16 cellular contexts compared by ENCODE assay signal in genomic region chr16:88993946-88994600, GRCh38. TPM values are rescaled to one million over a fixed set of nuclear protein-coding genes. Genes with fewer than 3 reads are reported as not detected.
DNase-seq lines count a peak whose midpoint lies in the region; ATAC-seq, FAIRE-seq and TF ChIP-seq lines count a peak whose summit lies in the region.
"Had no signal": no experiment of that assay in that cellular context is flagged by ENCODE, and none has a peak within 500 bp of the region (broad histone marks: within the 10 kb centered on the region; RNA-seq: fewer than 3 reads in every experiment).

No MANE protein-coding gene starts in this region.

- H3K27ac Mint-ChIP-seq in stimulated activated memory B cell treated with anti-CD40 and anti-IgM and Interleukin-4, amounts not matched to agents 10 μg/mL and 1 μg/mL and 100 μg/mL, for 72 hours, result peak overlapping the region; percentile 64
- H3K27ac Mint-ChIP-seq: CD4-positive, alpha-beta memory T cell had no signal

- 77 to 79% methylated on average over 19 of the region's 19 CpGs for WGBS in heart right ventricle, 2 donors
- 56% methylated on average over 16 of the region's 19 CpGs for WGBS in K562 (ENCODE audit: insufficient coverage, low coverage, missing lambda C conversion rate)

- no peak overlapping the region for H3K4me3 Mint-ChIP-seq in stimulated activated memory B cell treated with anti-CD40 and anti-IgM and Interleukin-4, amounts not matched to agents 10 μg/mL and 1 μg/mL and 100 μg/mL, for 72 hours
- H3K4me3 Mint-ChIP-seq: CD4-positive, alpha-beta memory T cell had no signal

- POLR2A ChIA-PET in K562 (lab: Yijun Ruan, JAX), result interaction anchor here (0.9 to 1.4 kb wide), 2 partner anchors 11 to 54 kb away, joined by 3 to 5 read pairs; no protein-coding TSS in a partner anchor

- in situ Hi-C loops in K562 (cut with MboI), result no loop called here

- H3K36me3 ChIP-seq in heart right ventricle (no peaks in the 10 kb centered on the region), KOPT-K1 (ENCODE audit: insufficient read depth, low read length) (no peaks in the 10 kb centered on the region), K562 (ENCODE audit: control insufficient read depth, insufficient read depth, low read length) (no peaks in the 10 kb centered on the region), H7 (replicated peaks; ENCODE audit: control insufficient read depth, insufficient read depth, low read length) (no peaks in the 10 kb centered on the region)

- CTCF ChIA-PET in K562 (lab: Yijun Ruan, JAX; ENCODE audit: low intra/inter-chr PET ratio), result no interaction called here

- no peak overlapping the region for H3K4me2 ChIP-seq in K562 (ENCODE audit: insufficient read depth, low read length)

- H3K4me1 Mint-ChIP-seq in stimulated activated memory B cell treated with anti-CD40 and anti-IgM and Interleukin-4, amounts not matched to agents 10 μg/mL and 1 μg/mL and 100 μg/mL, for 72 hours, result peaks cover 25% of the 10 kb centered on the region

- H3K27ac ChIP-seq in heart right ventricle, result no peak overlapping the region
- peak overlapping the region; percentile 99 for H3K27ac ChIP-seq in KOPT-K1 (ENCODE audit: low read depth, low read length, poor library complexity, severe bottlenecking)
- peak overlapping the region; percentile 62 for H3K27ac ChIP-seq in K562 (ENCODE audit: extremely low read depth, low read depth, low read length)
- H3K27ac ChIP-seq: 22Rv1, C4-2B had no signal

- H3K9me3 ChIP-seq in heart right ventricle, result peaks cover 0 to 24% (median 14%) of the 10 kb centered on the region in 11 donors
- H3K9me3 ChIP-seq in KOPT-K1 (ENCODE audit: insufficient read depth, low read length, poor library complexity, severe bottlenecking), result peaks cover 29% of the 10 kb centered on the region
- peaks cover 19% of the 10 kb centered on the region for H3K9me3 ChIP-seq in K562 (replicated peaks; ENCODE audit: control insufficient read depth, insufficient read depth, low read depth, low read length)

- peaks cover 4% of the 10 kb centered on the region for H3K9me1 ChIP-seq in K562 (ENCODE audit: control insufficient read depth, insufficient read depth, low read length)

- 0 out of 2 replicates have a peak overlapping the region, but pooled peaks have one; percentile 79 for H2AFZ ChIP-seq in K562 (ENCODE audit: low read depth, low read length)

- H3K4me3 ChIP-seq in heart right ventricle (no peak overlapping the region), K562 (no peak overlapping the region), H7 (ENCODE audit: insufficient read depth, low read depth, low read length) (no peak overlapping the region)

- TF ChIP-seq CTCF in heart right ventricle (IDR thresholded peaks at IDR 0.05) (no peak), K562 (IDR thresholded peaks at IDR 0.05 in 2 of 3, conservative IDR thresholded peaks at IDR 0.05 in 1 of 3; ENCODE audit: insufficient read depth in 2 of 3, low read depth in 1 of 3, low read length in 3 of 3) (no peak)

- no peaks in the 10 kb centered on the region for H3K36me3 Mint-ChIP-seq in stimulated activated memory B cell treated with anti-CD40 and anti-IgM and Interleukin-4, amounts not matched to agents 10 μg/mL and 1 μg/mL and 100 μg/mL, for 72 hours

- DNase-seq in Right ventricle myocardium inferior (ENCODE audit: missing footprints) (peak; percentile 30), heart right ventricle (no peak), K562 (ENCODE audit: extremely low read depth in 1 of 4, low spot score in 3 of 4) (peak in 1 of 4 experiments; percentile 49), H7 (no peak)
- DNase-seq in stimulated activated CD4-positive, alpha-beta T cell treated with anti-CD3 and anti-CD28 coated beads, Interleukin-4, amount 100 ng/mL, for 24 hours, result no peak
- DNase-seq: CD4-positive, alpha-beta memory T cell; COR-L47; DMS153 had no signal

- TF ChIP-seq RAD21 in K562 (CRISPR knock-in tag; conservative IDR thresholded peaks at IDR 0.05 in 1 of 2, IDR thresholded peaks at IDR 0.05 in 1 of 2), result no peak

- peaks cover 0 to 7% (median 0%) of the 10 kb centered on the region in 9 donors for H3K4me1 ChIP-seq in heart right ventricle
- H3K4me1 ChIP-seq in K562 (replicated peaks in 1 of 2; ENCODE audit: control insufficient read depth in 2 of 2, insufficient read depth in 2 of 2, low read length in 2 of 2), result peaks cover 51 to 80% of the 10 kb centered on the region in 2 experiments

- TF ChIP-seq EP300 in K562 (IDR thresholded peaks at IDR 0.05; ENCODE audit: low read length), result no peak

- FAIRE-seq in K562 (lab: Jason Lieb, UNC), result no peak
- FAIRE-seq: D721Med had no signal

- intact Hi-C loops in Right ventricle myocardium inferior (cut with DNase I), result no loop called here
- intact Hi-C loops in heart right ventricle (cut with DNase I), result no loop called here
- intact Hi-C loops in K562 (cut with micrococcal nuclease), result loop anchor here (5.0 kb wide), 1 partner anchor 98 kb away; the partner anchor contains the start of gene ACSF3

- no TSS peak for BruUV-seq in K562 (replicated peaks; lab: Mats Ljungman, UMichigan)

- H3K9ac ChIP-seq in K562 (ENCODE audit: insufficient read depth in 1 of 2, low read depth in 2 of 2, low read length in 2 of 2), result peak overlapping the region; percentile 46 to 83; a peak in 3 of 4 replicates

- no peaks in the 10 kb centered on the region for H3K27me3 Mint-ChIP-seq in stimulated activated memory B cell treated with anti-CD40 and anti-IgM and Interleukin-4, amounts not matched to agents 10 μg/mL and 1 μg/mL and 100 μg/mL, for 72 hours

- ATAC-seq in Right ventricle myocardium inferior (no peak), heart right ventricle (no peak), K562 (no peak), GM21786 (IDR thresholded peaks at IDR 0.05; ENCODE audit: unreplicated experiment) (no peak)
- ATAC-seq in stimulated activated memory B cell treated with anti-CD40 and anti-IgM and Interleukin-4, amounts not matched to agents 10 μg/mL and 1 μg/mL and 100 μg/mL, for 72 hours, result no peak

- H3K27me3 ChIP-seq in heart right ventricle (peaks cover 0 to 79% (median 65%) of the 10 kb centered on the region in 7 donors), K562 (ENCODE audit: control insufficient read depth in 2 of 2, insufficient read depth in 2 of 2, low read length in 2 of 2) (no peaks in the 10 kb centered on the region), H7 (ENCODE audit: control insufficient read depth, insufficient read depth, low read length) (no peaks in the 10 kb centered on the region)

- peaks cover 6% of the 10 kb centered on the region for H3K9me3 Mint-ChIP-seq in stimulated activated memory B cell treated with anti-CD40 and anti-IgM and Interleukin-4, amounts not matched to agents 10 μg/mL and 1 μg/mL and 100 μg/mL, for 72 hours

- peaks cover 8% of the 10 kb centered on the region; the same call in 2 of the 3 replicates for H3K79me2 ChIP-seq in K562 (ENCODE audit: control insufficient read depth, insufficient read depth, low read length)

- H4K20me1 ChIP-seq in K562 (replicated peaks; ENCODE audit: control insufficient read depth, insufficient read depth, low read length), result no peaks in the 10 kb centered on the region

- no peak for TF ChIP-seq POLR2A in K562 (conservative IDR thresholded peaks at IDR 0.05)

TF ChIP-seq in K562, 482 proteins besides CTCF, POLR2A, EP300 and RAD21 (continues in another document):
- no peak for TF ChIP-seq HLTF (IDR thresholded peaks at IDR 0.05)

RNA-seq across cellular contexts. Expression of gene CBFA2T3, which starts 17.1 kb away (rescaled TPM):
- total RNA-seq in Right ventricle myocardium inferior, result 11.1 TPM
- 10 to 100 TPM in 2 of 10 donors, 1 to 10 TPM in 8; 3.1 to 14.9 (median 6.1) TPM for total RNA-seq in heart right ventricle
- polyA plus RNA-seq in heart right ventricle, result 10 to 100 TPM in 1 of 2 donors, 1 to 10 TPM in 1; 6.0 to 17.6 TPM
- total RNA-seq in K562 (2011; cell fraction: chromatin; rRNA removed; ENCODE audit: low replicate concordance), result 73.4 and 198 TPM in 2 replicates
- total RNA-seq in K562 (2011; cell fraction: nucleolus; rRNA removed), result 67.4 and 69.3 TPM in 2 replicates
- total RNA-seq in K562 (2011; cell fraction: nucleoplasm; rRNA removed), result 45.3 and 67.3 TPM in 2 replicates
- total RNA-seq in K562 (2014; rRNA removed), result 13.5 and 20.8 TPM in 2 replicates
- 3.9 and 5.9 TPM in 2 replicates for total RNA-seq in K562 (2014; rRNA removed; fragmentation: Illumina TruSeq; extraction: Trizol)
- 6.7 and 7.8 TPM in 2 replicates for total RNA-seq in K562 (2015; rRNA removed; fragmentation: Illumina TruSeq; extraction: Trizol)
- total RNA-seq in K562 (2021), result 114 and 145 TPM in 2 replicates
- polyA plus RNA-seq in K562 (2011; rRNA removed), result 6.4 and 11.3 TPM in 2 replicates
- 5.6 and 15.0 TPM in 2 replicates for polyA plus RNA-seq in K562 (2011; cell fraction: cytosol; rRNA removed)
- polyA plus RNA-seq in K562 (2011; cell fraction: nucleus; rRNA removed), result 67.2 and 126 TPM in 2 replicates
- 55.0 and 86.5 TPM in 2 replicates for polyA plus RNA-seq in K562 (2012)
- polyA plus RNA-seq in K562 (2014; fragmentation: Illumina TruSeq; extraction: Trizol), result 24.2 and 46.3 TPM in 2 replicates
- 1 to 10 TPM; 2.3 to 2.7 TPM for polyA plus RNA-seq in K562 (2014; fragmentation: Nextera tagmentation; extraction: Ambion mirVana)
- polyA plus RNA-seq in K562 (2014; rRNA removed), result 34.3 and 35.3 TPM in 2 replicates
- polyA minus RNA-seq in K562 (2011; rRNA and poly(A)+ RNA removed), result 9.5 and 9.7 TPM in 2 replicates
- polyA minus RNA-seq in K562 (2011; cell fraction: cytosol; rRNA and poly(A)+ RNA removed), result 32.1 and 46.1 TPM in 2 replicates
- polyA minus RNA-seq in K562 (2011; cell fraction: nucleus; rRNA and poly(A)+ RNA removed), result 21.1 and 34.5 TPM in 2 replicates
- 0.35 TPM in 1 of 2 replicates, not detected in the other for total RNA-seq in H7 (2014; rRNA removed; shearing (Covaris generic))
- total RNA-seq: Daoy, H4 had no signal

Comparison
In these comparisons a context has a peak if more than half of its experiments do, and no peak if none do; other contexts are left out.
1. H3K27ac ChIP-seq: peak in KOPT-K1 (single experiment) and K562 (single experiment); none in heart right ventricle (0 of 10).